Comparison of ENCODE assay signal across 1 cellular context in the genomic region with DNA sequence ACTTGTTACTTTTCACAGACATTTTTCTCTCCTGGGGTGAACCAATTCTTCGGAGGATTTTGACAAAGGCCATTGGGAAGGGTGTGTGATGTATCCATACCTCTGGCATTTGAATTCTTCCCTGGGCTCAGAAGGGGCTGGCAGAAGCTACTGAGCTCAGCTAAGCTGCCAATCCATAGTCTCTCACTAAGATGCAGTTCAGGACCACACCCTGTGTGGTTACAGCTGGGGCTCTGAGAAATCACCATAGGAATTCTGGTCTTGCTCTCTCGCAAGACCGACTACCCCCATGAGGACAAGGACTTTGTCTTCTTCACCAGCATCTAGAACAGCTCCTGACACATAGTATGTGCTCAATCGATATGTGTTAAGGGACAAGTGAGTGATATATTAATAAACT.
TF ChIP-seq lines count a peak whose summit lies in the region.

No MANE protein-coding gene starts in this region.

TF ChIP-seq in GM23338, 12 proteins besides CTCF, POLR2A, EP300 and RAD21 (continued from another document):
- TF ChIP-seq, protein P1, sequence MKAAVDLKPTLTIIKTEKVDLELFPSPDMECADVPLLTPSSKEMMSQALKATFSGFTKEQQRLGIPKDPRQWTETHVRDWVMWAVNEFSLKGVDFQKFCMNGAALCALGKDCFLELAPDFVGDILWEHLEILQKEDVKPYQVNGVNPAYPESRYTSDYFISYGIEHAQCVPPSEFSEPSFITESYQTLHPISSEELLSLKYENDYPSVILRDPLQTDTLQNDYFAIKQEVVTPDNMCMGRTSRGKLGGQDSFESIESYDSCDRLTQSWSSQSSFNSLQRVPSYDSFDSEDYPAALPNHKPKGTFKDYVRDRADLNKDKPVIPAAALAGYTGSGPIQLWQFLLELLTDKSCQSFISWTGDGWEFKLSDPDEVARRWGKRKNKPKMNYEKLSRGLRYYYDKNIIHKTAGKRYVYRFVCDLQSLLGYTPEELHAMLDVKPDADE (IDR thresholded peaks at IDR 0.05): no peak
- TF ChIP-seq STAT1 (IDR thresholded peaks at IDR 0.05; ENCODE audit: unreplicated experiment) (no peak), NANOG (IDR thresholded peaks at IDR 0.05; ENCODE audit: borderline replicate concordance) (no peak), JUNB (IDR thresholded peaks at IDR 0.05; ENCODE audit: unreplicated experiment) (no peak), EZH2 (IDR thresholded peaks at IDR 0.05; ENCODE audit: low read depth, unreplicated experiment) (no peak), ZNF114 (CRISPR knock-in tag; IDR thresholded peaks at IDR 0.05) (no peak)
- TF ChIP-seq, protein P2, sequence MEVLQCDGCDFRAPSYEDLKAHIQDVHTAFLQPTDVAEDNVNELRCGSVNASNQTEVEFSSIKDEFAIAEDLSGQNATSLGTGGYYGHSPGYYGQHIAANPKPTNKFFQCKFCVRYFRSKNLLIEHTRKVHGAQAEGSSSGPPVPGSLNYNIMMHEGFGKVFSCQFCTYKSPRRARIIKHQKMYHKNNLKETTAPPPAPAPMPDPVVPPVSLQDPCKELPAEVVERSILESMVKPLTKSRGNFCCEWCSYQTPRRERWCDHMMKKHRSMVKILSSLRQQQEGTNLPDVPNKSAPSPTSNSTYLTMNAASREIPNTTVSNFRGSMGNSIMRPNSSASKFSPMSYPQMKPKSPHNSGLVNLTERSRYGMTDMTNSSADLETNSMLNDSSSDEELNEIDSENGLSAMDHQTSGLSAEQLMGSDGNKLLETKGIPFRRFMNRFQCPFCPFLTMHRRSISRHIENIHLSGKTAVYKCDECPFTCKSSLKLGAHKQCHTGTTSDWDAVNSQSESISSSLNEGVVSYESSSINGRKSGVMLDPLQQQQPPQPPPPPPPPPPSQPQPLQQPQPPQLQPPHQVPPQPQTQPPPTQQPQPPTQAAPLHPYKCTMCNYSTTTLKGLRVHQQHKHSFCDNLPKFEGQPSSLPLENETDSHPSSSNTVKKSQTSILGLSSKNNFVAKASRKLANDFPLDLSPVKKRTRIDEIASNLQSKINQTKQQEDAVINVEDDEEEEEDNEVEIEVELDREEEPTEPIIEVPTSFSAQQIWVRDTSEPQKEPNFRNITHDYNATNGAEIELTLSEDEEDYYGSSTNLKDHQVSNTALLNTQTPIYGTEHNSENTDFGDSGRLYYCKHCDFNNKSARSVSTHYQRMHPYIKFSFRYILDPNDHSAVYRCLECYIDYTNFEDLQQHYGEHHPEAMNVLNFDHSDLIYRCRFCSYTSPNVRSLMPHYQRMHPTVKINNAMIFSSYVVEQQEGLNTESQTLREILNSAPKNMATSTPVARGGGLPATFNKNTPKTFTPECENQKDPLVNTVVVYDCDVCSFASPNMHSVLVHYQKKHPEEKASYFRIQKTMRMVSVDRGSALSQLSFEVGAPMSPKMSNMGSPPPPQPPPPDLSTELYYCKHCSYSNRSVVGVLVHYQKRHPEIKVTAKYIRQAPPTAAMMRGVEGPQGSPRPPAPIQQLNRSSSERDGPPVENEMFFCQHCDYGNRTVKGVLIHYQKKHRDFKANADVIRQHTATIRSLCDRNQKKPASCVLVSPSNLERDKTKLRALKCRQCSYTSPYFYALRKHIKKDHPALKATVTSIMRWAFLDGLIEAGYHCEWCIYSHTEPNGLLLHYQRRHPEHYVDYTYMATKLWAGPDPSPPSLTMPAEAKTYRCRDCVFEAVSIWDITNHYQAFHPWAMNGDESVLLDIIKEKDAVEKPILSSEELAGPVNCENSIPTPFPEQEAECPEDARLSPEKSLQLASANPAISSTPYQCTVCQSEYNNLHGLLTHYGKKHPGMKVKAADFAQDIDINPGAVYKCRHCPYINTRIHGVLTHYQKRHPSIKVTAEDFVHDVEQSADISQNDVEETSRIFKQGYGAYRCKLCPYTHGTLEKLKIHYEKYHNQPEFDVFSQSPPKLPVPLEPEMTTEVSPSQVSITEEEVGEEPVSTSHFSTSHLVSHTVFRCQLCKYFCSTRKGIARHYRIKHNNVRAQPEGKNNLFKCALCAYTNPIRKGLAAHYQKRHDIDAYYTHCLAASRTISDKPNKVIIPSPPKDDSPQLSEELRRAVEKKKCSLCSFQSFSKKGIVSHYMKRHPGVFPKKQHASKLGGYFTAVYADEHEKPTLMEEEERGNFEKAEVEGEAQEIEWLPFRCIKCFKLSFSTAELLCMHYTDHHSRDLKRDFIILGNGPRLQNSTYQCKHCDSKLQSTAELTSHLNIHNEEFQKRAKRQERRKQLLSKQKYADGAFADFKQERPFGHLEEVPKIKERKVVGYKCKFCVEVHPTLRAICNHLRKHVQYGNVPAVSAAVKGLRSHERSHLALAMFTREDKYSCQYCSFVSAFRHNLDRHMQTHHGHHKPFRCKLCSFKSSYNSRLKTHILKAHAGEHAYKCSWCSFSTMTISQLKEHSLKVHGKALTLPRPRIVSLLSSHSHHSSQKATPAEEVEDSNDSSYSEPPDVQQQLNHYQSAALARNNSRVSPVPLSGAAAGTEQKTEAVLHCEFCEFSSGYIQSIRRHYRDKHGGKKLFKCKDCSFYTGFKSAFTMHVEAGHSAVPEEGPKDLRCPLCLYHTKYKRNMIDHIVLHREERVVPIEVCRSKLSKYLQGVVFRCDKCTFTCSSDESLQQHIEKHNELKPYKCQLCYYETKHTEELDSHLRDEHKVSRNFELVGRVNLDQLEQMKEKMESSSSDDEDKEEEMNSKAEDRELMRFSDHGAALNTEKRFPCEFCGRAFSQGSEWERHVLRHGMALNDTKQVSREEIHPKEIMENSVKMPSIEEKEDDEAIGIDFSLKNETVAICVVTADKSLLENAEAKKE (CRISPR knock-in tag; IDR thresholded peaks at IDR 0.05): no peak
